ENCODE assay signal across 8 cellular contexts in genomic region chr16:2682209-2683021, GRCh38. TPM values are rescaled to one million over a fixed set of nuclear protein-coding genes. Genes with fewer than 3 reads are reported as not detected.
DNase-seq lines count a peak whose midpoint lies in the region; ATAC-seq, FAIRE-seq and TF ChIP-seq lines count a peak whose summit lies in the region.

A gene with protein sequence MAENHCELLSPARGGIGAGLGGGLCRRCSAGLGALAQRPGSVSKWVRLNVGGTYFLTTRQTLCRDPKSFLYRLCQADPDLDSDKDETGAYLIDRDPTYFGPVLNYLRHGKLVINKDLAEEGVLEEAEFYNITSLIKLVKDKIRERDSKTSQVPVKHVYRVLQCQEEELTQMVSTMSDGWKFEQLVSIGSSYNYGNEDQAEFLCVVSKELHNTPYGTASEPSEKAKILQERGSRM (plus strand): TSS chr16:2682523. CDS start chr16:2682549, 26 bp downstream.

- TF ChIP-seq POLR2A in thyroid gland (IDR thresholded peaks at IDR 0.05) = peak in 1 of 2 donors; percentile 98

- ATAC-seq in HG02678 (IDR thresholded peaks at IDR 0.05; ENCODE audit: unreplicated experiment) (peak; percentile 69), Right ventricle myocardium superior (ENCODE audit: poor library complexity) (peak; percentile 97), pancreas (peak; percentile 97 to 99 (median 98))
- ATAC-seq in activated naive CD8-positive, alpha-beta T cell treated with anti-CD3 and anti-CD28 coated beads, Interleukin-2, amount 50 U/mL, for 24 hours = peak; percentile 78

- no peaks in the 10 kb centered on the region for H3K36me3 ChIP-seq in pancreas
- no peaks in the 10 kb centered on the region for H3K36me3 ChIP-seq in thyroid gland

- no peaks in the 10 kb centered on the region for H3K27me3 Mint-ChIP-seq in activated naive CD8-positive, alpha-beta T cell treated with anti-CD3 and anti-CD28 coated beads, Interleukin-2, amount 50 U/mL, for 24 hours

- 0 to 1% methylated on average over 61 to 73 of the region's 73 CpGs for WGBS in pancreas, 2 donors
- WGBS in thyroid gland, 2 donors = 0% methylated on average over 2 to 25 of the region's 73 CpGs

- peak within 1 kb of the TSS; percentile 97 for H3K27ac Mint-ChIP-seq in activated naive CD8-positive, alpha-beta T cell treated with anti-CD3 and anti-CD28 coated beads, Interleukin-2, amount 50 U/mL, for 24 hours

- intact Hi-C loops in Right ventricle myocardium superior (cut with DNase I) (no loop called here), pancreas (cut with DNase I) (no loop called here), thyroid gland (cut with DNase I) (loop anchor here (5.0 kb wide), 1 partner anchor 35 kb away; no protein-coding TSS in a partner anchor)

- TF ChIP-seq CTCF in GM10266 (IDR thresholded peaks at IDR 0.05; ENCODE audit: control insufficient read depth, insufficient read depth, low read depth, missing control alignments) (no peak), pancreas (IDR thresholded peaks at IDR 0.05) (no peak), thyroid gland (IDR thresholded peaks at IDR 0.05) (no peak)

- FAIRE-seq in pancreas (lab: Jason Lieb, UNC) = no peak

- peak within 1 kb of the TSS; percentile 90 to 100 (median 95) for H3K4me3 ChIP-seq in pancreas
- peak within 1 kb of the TSS; percentile 82 to 84 (median 83) for H3K4me3 ChIP-seq in thyroid gland (replicated peaks in 1 of 3)

- no peaks in the 10 kb centered on the region for H3K9me3 ChIP-seq in pancreas
- H3K9me3 ChIP-seq in thyroid gland = no peaks in the 10 kb centered on the region

- no peaks in the 10 kb centered on the region for H3K9me3 Mint-ChIP-seq in activated naive CD8-positive, alpha-beta T cell treated with anti-CD3 and anti-CD28 coated beads, Interleukin-2, amount 50 U/mL, for 24 hours

- peak within 1 kb of the TSS; percentile 99 for H3K4me3 Mint-ChIP-seq in activated naive CD8-positive, alpha-beta T cell treated with anti-CD3 and anti-CD28 coated beads, Interleukin-2, amount 50 U/mL, for 24 hours

- peak; percentile 97 for DNase-seq in GM10266 (ENCODE audit: extremely low spot score)
- peak; percentile 92 for DNase-seq in NCI-H1436 (lab: John Stamatoyannopoulos, UW)
- peak; percentile 90 for DNase-seq in SW480 (ENCODE audit: low spot score)
- DNase-seq in activated naive CD8-positive, alpha-beta T cell treated with anti-CD3 and anti-CD28 coated beads, Interleukin-2, amount 50 U/mL, for 24 hours = peak; percentile 98
- peak; percentile 97 for DNase-seq in Right ventricle myocardium superior
- DNase-seq in pancreas = peak; percentile 94 to 98 (median 96)
- peak; percentile 96 to 97 for DNase-seq in thyroid gland

- peaks cover 13% of the 10 kb centered on the region for H3K36me3 Mint-ChIP-seq in activated naive CD8-positive, alpha-beta T cell treated with anti-CD3 and anti-CD28 coated beads, Interleukin-2, amount 50 U/mL, for 24 hours (ENCODE audit: low read depth)

- H3K27ac ChIP-seq in pancreas (peak within 1 kb of the TSS; percentile 56 to 70 (median 60)), thyroid gland (peak within 1 kb of the TSS in 2 of 3 donors; percentile 38 to 62)

- peaks cover 37% of the 10 kb centered on the region for H3K4me1 Mint-ChIP-seq in activated naive CD8-positive, alpha-beta T cell treated with anti-CD3 and anti-CD28 coated beads, Interleukin-2, amount 50 U/mL, for 24 hours

- H3K27me3 ChIP-seq in pancreas (no peaks in the 10 kb centered on the region), thyroid gland (no peaks in the 10 kb centered on the region)

- H3K4me1 ChIP-seq in pancreas (peaks cover 0 to 9% (median 7%) of the 10 kb centered on the region in 3 donors), thyroid gland (peaks cover 11 to 13% of the 10 kb centered on the region in 2 donors)

RNA-seq across cellular contexts. Expression of the gene that starts here (rescaled TPM):
- total RNA-seq in Right ventricle myocardium superior (9.8 TPM), pancreas (1 to 10 TPM; 4.5 to 8.9 (median 6.7) TPM), thyroid gland (10 to 100 TPM in 3 of 4 donors, 1 to 10 TPM in 1; 8.6 to 23.3 (median 15.1) TPM)
- polyA plus RNA-seq in pancreas = 1 to 10 TPM; 6.3 to 7.7 TPM

Comparison
In these comparisons a context has a peak if more than half of its experiments do, and no peak if none do; other contexts are left out.
1. Peak in every context shown above with its lines: DNase-seq, ATAC-seq, H3K4me3 ChIP-seq and H3K27ac ChIP-seq.